In the genomic region with DNA sequence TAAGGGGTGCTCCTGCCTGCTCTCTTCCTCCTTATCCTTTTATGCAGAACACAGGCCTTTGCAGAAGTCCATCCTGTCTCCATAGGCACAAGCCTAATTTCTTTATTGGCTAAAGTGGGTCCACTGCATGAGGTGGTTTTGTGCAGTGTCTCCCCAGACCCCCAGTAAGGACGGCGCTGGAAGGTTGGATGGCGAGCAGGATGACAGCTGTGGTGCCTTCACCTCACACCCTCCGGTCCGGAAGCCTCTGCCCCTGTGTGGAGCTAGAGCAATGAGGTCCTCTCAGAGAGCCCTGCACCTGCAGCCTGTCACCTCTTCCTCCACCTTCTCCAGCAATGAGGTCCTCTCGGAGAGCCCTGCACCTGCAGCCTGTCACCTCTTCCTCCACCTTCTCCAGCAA, we compare ENCODE assay signal across 7 cellular contexts.
"Had no signal": no experiment of that assay in that cellular context is flagged by ENCODE, and none has a peak within 500 bp of the region (broad histone marks: within the 10 kb centered on the region; RNA-seq: fewer than 3 reads in every experiment).

No MANE protein-coding gene starts in this region.

- ATAC-seq: GM23338, HepG2, K562 had no signal

- H3K4me3 Mint-ChIP-seq: GM23338, H9 had no signal

- DNase-seq: H9, HCEC 1CT, IMR-90 had no signal

- H3K4me3 ChIP-seq: GM23338, K562 had no signal

- H3K4me2 ChIP-seq: GM23338 had no signal

- H3K27ac Mint-ChIP-seq: GM23338, H9 had no signal

- H2AFZ ChIP-seq: GM23338 had no signal

- H3K27ac ChIP-seq: HL-60 had no signal
